9 cellular contexts compared by ENCODE assay signal in genomic region chr5:14156611-14157493, GRCh38. TPM values are rescaled to one million over a fixed set of nuclear protein-coding genes. Genes with fewer than 3 reads are reported as not detected.
A peak's percentile ranks its signal among the peaks of the same experiment; 100 is the strongest.
DNase-seq lines count a peak whose midpoint lies in the region; ATAC-seq and TF ChIP-seq lines count a peak whose summit lies in the region.
"Had no signal": no experiment of that assay in that cellular context is flagged by ENCODE, and none has a peak within 500 bp of the region (broad histone marks: within the 10 kb centered on the region; RNA-seq: fewer than 3 reads in every experiment).

No MANE protein-coding gene starts in this region.

- no peak for TF ChIP-seq CTCF in parathyroid adenoma (IDR thresholded peaks at IDR 0.05)
- no peak for TF ChIP-seq CTCF in WTC11 (IDR thresholded peaks at IDR 0.05)

- no peak overlapping the region for H3K4me3 Mint-ChIP-seq in activated CD4-positive, alpha-beta T cell treated with anti-CD3 and anti-CD28 coated beads for 36 hours
- no peak overlapping the region for H3K4me3 Mint-ChIP-seq in WTC11

- CTCF ChIA-PET in activated CD4-positive, alpha-beta T cell treated with anti-CD3 and anti-CD28 coated beads for 36 hours (lab: Charles Lee): no interaction called here
- CTCF ChIA-PET in WTC11 (lab: Charles Lee): interaction anchor here (0.6 to 1.3 kb wide), 3 partner anchors 14 to 113 kb away, joined by 3 to 4 read pairs (median 3); partner anchors contain the start of gene TRIO

- no peak overlapping the region for H3K27ac Mint-ChIP-seq in activated CD4-positive, alpha-beta T cell treated with anti-CD3 and anti-CD28 coated beads for 36 hours
- H3K27ac Mint-ChIP-seq in WTC11: no peak overlapping the region

- peak; percentile 36 for ATAC-seq in activated CD4-positive, alpha-beta T cell treated with anti-CD3 and anti-CD28 coated beads for 36 hours
- ATAC-seq in HG03025 (IDR thresholded peaks at IDR 0.05; ENCODE audit: low FRiP score, unreplicated experiment) (peak; percentile 46), WTC11 (no peak)

- no peaks in the 10 kb centered on the region for H3K4me1 Mint-ChIP-seq in activated CD4-positive, alpha-beta T cell treated with anti-CD3 and anti-CD28 coated beads for 36 hours
- peaks cover 46% of the 10 kb centered on the region for H3K4me1 Mint-ChIP-seq in WTC11

- POLR2A ChIA-PET in activated CD4-positive, alpha-beta T cell treated with anti-CD3 and anti-CD28 coated beads for 36 hours (lab: Charles Lee): no interaction called here
- POLR2A ChIA-PET in WTC11 (lab: Charles Lee): interaction anchor here (0.7 kb wide), 1 partner anchor 14 kb away, joined by 3 read pairs; the partner anchor contains the start of gene TRIO

- H3K9me3 Mint-ChIP-seq in activated CD4-positive, alpha-beta T cell treated with anti-CD3 and anti-CD28 coated beads for 36 hours (ENCODE audit: low read depth): no peaks in the 10 kb centered on the region
- H3K9me3 Mint-ChIP-seq in WTC11: no peaks in the 10 kb centered on the region

- DNase-seq in activated CD4-positive, alpha-beta T cell treated with anti-CD3 and anti-CD28 coated beads for 36 hours: no peak
- no peak for DNase-seq in activated CD4-positive, alpha-beta T cell treated with anti-CD3 and anti-CD28 coated beads for 1 hour
- DNase-seq in NCI-H460 (ENCODE audit: extremely low read depth, low read depth) (peak; percentile 76), dermis blood vessel endothelial cell (peak; percentile 93), Ammon's horn (ENCODE audit: low spot score) (no peak), WTC11 (ENCODE audit: low spot score) (no peak)
- DNase-seq: DND-41 had no signal

- intact Hi-C loops in activated CD4-positive, alpha-beta T cell treated with anti-CD3 and anti-CD28 coated beads for 36 hours (cut with DNase I, micrococcal nuclease): no loop called here

- H3K36me3 Mint-ChIP-seq in activated CD4-positive, alpha-beta T cell treated with anti-CD3 and anti-CD28 coated beads for 36 hours (ENCODE audit: low read depth): no peaks in the 10 kb centered on the region
- H3K36me3 Mint-ChIP-seq in WTC11: no peaks in the 10 kb centered on the region

- H3K4me1 ChIP-seq in parathyroid adenoma: peaks cover 19% of the 10 kb centered on the region

- H3K27ac ChIP-seq in parathyroid adenoma: no peak overlapping the region

- no peak overlapping the region for H3K9ac ChIP-seq in parathyroid adenoma

- H3K27me3 ChIP-seq in parathyroid adenoma (ENCODE audit: control insufficient read depth, insufficient read depth, low read length): no peaks in the 10 kb centered on the region

- peaks cover 2% of the 10 kb centered on the region for H3K27me3 Mint-ChIP-seq in activated CD4-positive, alpha-beta T cell treated with anti-CD3 and anti-CD28 coated beads for 36 hours
- no peaks in the 10 kb centered on the region for H3K27me3 Mint-ChIP-seq in WTC11 (ENCODE audit: low read depth)

- peaks cover 78% of the 10 kb centered on the region for H3K79me2 ChIP-seq in parathyroid adenoma

- no peak overlapping the region for H3K4me3 ChIP-seq in parathyroid adenoma (ENCODE audit: low read depth, low read length)

- H3K4me2 ChIP-seq in parathyroid adenoma (ENCODE audit: low read length): peak overlapping the region; percentile 5

- H3K9me3 ChIP-seq in parathyroid adenoma (ENCODE audit: control insufficient read depth, low read length): no peaks in the 10 kb centered on the region

- no peak overlapping the region for H2AFZ ChIP-seq in parathyroid adenoma

- H3K36me3 ChIP-seq in parathyroid adenoma (ENCODE audit: control insufficient read depth, insufficient read depth, low read length): no peaks in the 10 kb centered on the region

TF ChIP-seq in WTC11, 78 proteins besides CTCF, POLR2A, EP300 and RAD21 (continues in another document):
- TF ChIP-seq, protein P1, sequence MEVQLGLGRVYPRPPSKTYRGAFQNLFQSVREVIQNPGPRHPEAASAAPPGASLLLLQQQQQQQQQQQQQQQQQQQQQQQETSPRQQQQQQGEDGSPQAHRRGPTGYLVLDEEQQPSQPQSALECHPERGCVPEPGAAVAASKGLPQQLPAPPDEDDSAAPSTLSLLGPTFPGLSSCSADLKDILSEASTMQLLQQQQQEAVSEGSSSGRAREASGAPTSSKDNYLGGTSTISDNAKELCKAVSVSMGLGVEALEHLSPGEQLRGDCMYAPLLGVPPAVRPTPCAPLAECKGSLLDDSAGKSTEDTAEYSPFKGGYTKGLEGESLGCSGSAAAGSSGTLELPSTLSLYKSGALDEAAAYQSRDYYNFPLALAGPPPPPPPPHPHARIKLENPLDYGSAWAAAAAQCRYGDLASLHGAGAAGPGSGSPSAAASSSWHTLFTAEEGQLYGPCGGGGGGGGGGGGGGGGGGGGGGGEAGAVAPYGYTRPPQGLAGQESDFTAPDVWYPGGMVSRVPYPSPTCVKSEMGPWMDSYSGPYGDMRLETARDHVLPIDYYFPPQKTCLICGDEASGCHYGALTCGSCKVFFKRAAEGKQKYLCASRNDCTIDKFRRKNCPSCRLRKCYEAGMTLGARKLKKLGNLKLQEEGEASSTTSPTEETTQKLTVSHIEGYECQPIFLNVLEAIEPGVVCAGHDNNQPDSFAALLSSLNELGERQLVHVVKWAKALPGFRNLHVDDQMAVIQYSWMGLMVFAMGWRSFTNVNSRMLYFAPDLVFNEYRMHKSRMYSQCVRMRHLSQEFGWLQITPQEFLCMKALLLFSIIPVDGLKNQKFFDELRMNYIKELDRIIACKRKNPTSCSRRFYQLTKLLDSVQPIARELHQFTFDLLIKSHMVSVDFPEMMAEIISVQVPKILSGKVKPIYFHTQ (CRISPR knock-in tag; IDR thresholded peaks at IDR 0.05): no peak
- TF ChIP-seq, protein P2, sequence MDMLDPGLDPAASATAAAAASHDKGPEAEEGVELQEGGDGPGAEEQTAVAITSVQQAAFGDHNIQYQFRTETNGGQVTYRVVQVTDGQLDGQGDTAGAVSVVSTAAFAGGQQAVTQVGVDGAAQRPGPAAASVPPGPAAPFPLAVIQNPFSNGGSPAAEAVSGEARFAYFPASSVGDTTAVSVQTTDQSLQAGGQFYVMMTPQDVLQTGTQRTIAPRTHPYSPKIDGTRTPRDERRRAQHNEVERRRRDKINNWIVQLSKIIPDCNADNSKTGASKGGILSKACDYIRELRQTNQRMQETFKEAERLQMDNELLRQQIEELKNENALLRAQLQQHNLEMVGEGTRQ (CRISPR knock-in tag; IDR thresholded peaks at IDR 0.05): no peak
- TF ChIP-seq NFE2L1 (CRISPR knock-in tag; IDR thresholded peaks at IDR 0.05): no peak
- TF ChIP-seq, protein P3, sequence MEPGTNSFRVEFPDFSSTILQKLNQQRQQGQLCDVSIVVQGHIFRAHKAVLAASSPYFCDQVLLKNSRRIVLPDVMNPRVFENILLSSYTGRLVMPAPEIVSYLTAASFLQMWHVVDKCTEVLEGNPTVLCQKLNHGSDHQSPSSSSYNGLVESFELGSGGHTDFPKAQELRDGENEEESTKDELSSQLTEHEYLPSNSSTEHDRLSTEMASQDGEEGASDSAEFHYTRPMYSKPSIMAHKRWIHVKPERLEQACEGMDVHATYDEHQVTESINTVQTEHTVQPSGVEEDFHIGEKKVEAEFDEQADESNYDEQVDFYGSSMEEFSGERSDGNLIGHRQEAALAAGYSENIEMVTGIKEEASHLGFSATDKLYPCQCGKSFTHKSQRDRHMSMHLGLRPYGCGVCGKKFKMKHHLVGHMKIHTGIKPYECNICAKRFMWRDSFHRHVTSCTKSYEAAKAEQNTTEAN (CRISPR knock-in tag; IDR thresholded peaks at IDR 0.05): no peak
- TF ChIP-seq PRRX2 (CRISPR knock-in tag; IDR thresholded peaks at IDR 0.05): no peak
- no peak for TF ChIP-seq ZNF423 (CRISPR knock-in tag; IDR thresholded peaks at IDR 0.05)
- no peak for TF ChIP-seq ATF2 (CRISPR knock-in tag; IDR thresholded peaks at IDR 0.05; ENCODE audit: borderline replicate concordance, low read depth)
- TF ChIP-seq TP53 (CRISPR knock-in tag; IDR thresholded peaks at IDR 0.05): no peak
- no peak for TF ChIP-seq RORB (CRISPR knock-in tag; IDR thresholded peaks at IDR 0.05)
- no peak for TF ChIP-seq ATF3 (CRISPR knock-in tag; conservative IDR thresholded peaks at IDR 0.05)
- no peak for TF ChIP-seq ESRRA (CRISPR knock-in tag; IDR thresholded peaks at IDR 0.05; ENCODE audit: borderline replicate concordance)
- no peak for TF ChIP-seq ATF6 (CRISPR knock-in tag; IDR thresholded peaks at IDR 0.05)
- no peak for TF ChIP-seq GABPB1 (CRISPR knock-in tag; IDR thresholded peaks at IDR 0.05)

RNA-seq across cellular contexts. Expression of gene TRIO, which starts 13.7 kb away (rescaled TPM):
- 10 to 100 TPM in 1 of 2 experiments, 1 to 10 TPM in 1; 9.2 to 11.3 TPM for total RNA-seq in activated CD4-positive, alpha-beta T cell treated with anti-CD3 and anti-CD28 coated beads for 36 hours
- 96.0 and 106 TPM in 2 replicates for total RNA-seq in NCI-H460 (2014; rRNA removed; shearing (Covaris generic))
- 126 and 144 TPM in 2 replicates for polyA plus RNA-seq in NCI-H460 (2014; cell fraction: nucleus; rRNA removed)
- total RNA-seq in dermis blood vessel endothelial cell (190 and 204 TPM in 2 replicates), WTC11 (2021) (69.2 to 88.8 TPM (median 73.5 TPM) in 3 replicates)

Comparison
In these comparisons a context has a peak if more than half of its experiments do, and no peak if none do; other contexts are left out.
1. DNase-seq: peak in NCI-H460 (single experiment) and dermis blood vessel endothelial cell (single experiment); none in activated CD4-positive, alpha-beta T cell treated with anti-CD3 and anti-CD28 coated beads for 36 hours (single experiment), activated CD4-positive, alpha-beta T cell treated with anti-CD3 and anti-CD28 coated beads for 1 hour (single experiment), Ammon's horn (single experiment) and WTC11 (single experiment).